ENCODE assay signal across 11 cellular contexts in the genomic region with DNA sequence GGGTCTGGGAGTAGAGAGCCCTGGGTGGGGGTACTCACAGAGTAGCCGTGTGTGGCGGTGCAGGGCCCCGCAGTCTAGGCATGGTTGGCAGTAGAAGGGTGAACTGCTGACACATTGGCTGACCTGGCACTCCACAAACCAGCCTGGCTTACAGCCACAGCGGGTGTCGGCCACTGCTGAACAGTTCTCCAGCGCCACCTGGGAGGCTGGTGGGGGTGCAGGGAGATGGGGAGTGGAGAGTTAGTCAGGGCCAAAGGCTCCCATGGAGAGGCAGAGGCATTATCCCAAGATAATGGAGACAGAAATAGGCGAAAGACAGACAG. TPM values are rescaled to one million over a fixed set of nuclear protein-coding genes. Genes with fewer than 3 reads are reported as not detected.
DNase-seq lines count a peak whose midpoint lies in the region; ATAC-seq and TF ChIP-seq lines count a peak whose summit lies in the region.
"Had no signal": no experiment of that assay in that cellular context is flagged by ENCODE, and none has a peak within 500 bp of the region (broad histone marks: within the 10 kb centered on the region; RNA-seq: fewer than 3 reads in every experiment).

No MANE protein-coding gene starts in this region.

- TF ChIP-seq CTCF in liver (IDR thresholded peaks at IDR 0.05; ENCODE audit: low read depth, low read length, missing input control) = peak; percentile 58
- no peak for TF ChIP-seq CTCF in coronary artery (IDR thresholded peaks at IDR 0.05)

- peaks cover 25 to 74% (median 47%) of the 10 kb centered on the region in 4 donors for H3K4me1 Mint-ChIP-seq in CD4-positive, alpha-beta memory T cell
- H3K4me1 Mint-ChIP-seq in activated T-helper 17 cell treated with anti-CD3 and anti-CD28 coated beads, Interleukin-2, amount 50 U/mL, for 72 hours = peaks cover 26% of the 10 kb centered on the region

- no peaks in the 10 kb centered on the region for H3K27me3 Mint-ChIP-seq in CD4-positive, alpha-beta memory T cell
- H3K27me3 Mint-ChIP-seq in activated T-helper 17 cell treated with anti-CD3 and anti-CD28 coated beads, Interleukin-2, amount 50 U/mL, for 72 hours = no peaks in the 10 kb centered on the region

- CTCF ChIA-PET in CD4-positive, alpha-beta memory T cell (lab: Charles Lee; ENCODE audit: partially characterized antibody) = interaction anchor here (1.3 to 6.6 kb wide), 10 partner anchors 10 to 217 kb away, joined by 3 to 53 read pairs (median 4); partner anchors contain the start of gene HES2

- peak in 4 of 5 donors; percentile 25 to 65 (median 44) for DNase-seq in CD4-positive, alpha-beta memory T cell
- DNase-seq in NCI-H2196 treated with DMSO at 0.1 percent for 48 hours (lab: John Stamatoyannopoulos, UW; ENCODE audit: unreplicated experiment) (peak; percentile 63), DMS79 (lab: John Stamatoyannopoulos, UW) (no peak), coronary artery (ENCODE audit: low spot score) (no peak), GM19240 (ENCODE audit: insufficient read length, low spot score) (no peak), Kasumi-1 (lab: John Stamatoyannopoulos, UW) (no peak)
- DNase-seq: DMS153, testis had no signal

- peaks cover 23 to 43% of the 10 kb centered on the region in 2 donors for H3K36me3 Mint-ChIP-seq in CD4-positive, alpha-beta memory T cell
- H3K36me3 Mint-ChIP-seq in activated T-helper 17 cell treated with anti-CD3 and anti-CD28 coated beads, Interleukin-2, amount 50 U/mL, for 72 hours (ENCODE audit: low read depth) = peaks cover 56% of the 10 kb centered on the region

- H3K4me1 ChIP-seq in CD4-positive, alpha-beta memory T cell (ENCODE audit: insufficient read depth, low read length) = peaks cover 60% of the 10 kb centered on the region
- H3K4me1 ChIP-seq in liver (ENCODE audit: control insufficient read depth in 4 of 4, insufficient read depth in 4 of 4, low read length in 3 of 4) = peaks cover 0 to 20% (median 8%) of the 10 kb centered on the region in 4 donors
- H3K4me1 ChIP-seq: testis had no signal

- H3K27ac ChIP-seq in CD4-positive, alpha-beta memory T cell (ENCODE audit: low read depth, low read length) = peak overlapping the region; percentile 95
- H3K27ac ChIP-seq in liver (ENCODE audit: low read depth in 1 of 2, low read length in 2 of 2) = peak overlapping the region in 1 of 2 donors; percentile 48
- H3K27ac ChIP-seq in coronary artery = no peak overlapping the region
- H3K27ac ChIP-seq: testis had no signal

- H3K27ac Mint-ChIP-seq in CD4-positive, alpha-beta memory T cell = peak overlapping the region; percentile 97 to 100 (median 97)
- H3K27ac Mint-ChIP-seq in activated T-helper 17 cell treated with anti-CD3 and anti-CD28 coated beads, Interleukin-2, amount 50 U/mL, for 72 hours = peak overlapping the region; percentile 92

- no peaks in the 10 kb centered on the region for H3K9me3 Mint-ChIP-seq in CD4-positive, alpha-beta memory T cell
- H3K9me3 Mint-ChIP-seq in activated T-helper 17 cell treated with anti-CD3 and anti-CD28 coated beads, Interleukin-2, amount 50 U/mL, for 72 hours = no peaks in the 10 kb centered on the region

- POLR2A ChIA-PET in CD4-positive, alpha-beta memory T cell (lab: Charles Lee; ENCODE audit: partially characterized antibody) = interaction anchor here (1.4 to 18.2 kb wide), 5 partner anchors 11 to 139 kb away, joined by 3 to 390 read pairs (median 12); partner anchors contain the start of gene KLHL21

- peaks cover 31% of the 10 kb centered on the region for H3K36me3 ChIP-seq in CD4-positive, alpha-beta memory T cell (ENCODE audit: insufficient read depth, low read length)
- H3K36me3 ChIP-seq in liver (ENCODE audit: control insufficient read depth in 4 of 4, insufficient read depth in 3 of 4, low read depth in 1 of 4, low read length in 3 of 4) = peaks cover 0 to 3% (median 1%) of the 10 kb centered on the region in 4 donors

- ATAC-seq in activated T-helper 17 cell treated with anti-CD3 and anti-CD28 coated beads, Interleukin-2, amount 50 U/mL, for 72 hours (replicated peaks) = peak; percentile 50

- peak; percentile 82 to 83 for TF ChIP-seq RAD21 in liver (IDR thresholded peaks at IDR 0.05)

- 32% methylated on average over 7 of the region's 7 CpGs for WGBS in liver

- H3K27me3 ChIP-seq in CD4-positive, alpha-beta memory T cell (ENCODE audit: insufficient read depth, low read length) = no peaks in the 10 kb centered on the region
- no peaks in the 10 kb centered on the region for H3K27me3 ChIP-seq in liver (ENCODE audit: control insufficient read depth in 4 of 4, insufficient read depth in 4 of 4, low read length in 3 of 4)
- H3K27me3 ChIP-seq: testis had no signal

- H3K4me3 ChIP-seq in CD4-positive, alpha-beta memory T cell (ENCODE audit: low read length in 2 of 2) = peak overlapping the region; percentile 79 to 85
- H3K4me3 ChIP-seq in liver (ENCODE audit: low read depth in 1 of 3, low read length in 3 of 3) (no peak overlapping the region), coronary artery (no peak overlapping the region)
- H3K4me3 ChIP-seq: testis had no signal

- peak overlapping the region in 1 of 2 donors; percentile 14 for H3K9ac ChIP-seq in liver (ENCODE audit: low read depth in 1 of 2, low read length in 2 of 2)

- H3K4me3 Mint-ChIP-seq in CD4-positive, alpha-beta memory T cell = peak overlapping the region; percentile 88 to 99 (median 94)
- H3K4me3 Mint-ChIP-seq in activated T-helper 17 cell treated with anti-CD3 and anti-CD28 coated beads, Interleukin-2, amount 50 U/mL, for 72 hours = peak overlapping the region; percentile 97
- H3K4me3 Mint-ChIP-seq: brain had no signal

- intact Hi-C loops in CD4-positive, alpha-beta memory T cell (cut with micrococcal nuclease) = loop anchor here (10.0 kb wide), 1 partner anchor 320 kb away; the partner anchor contains the start of gene CAMTA1

- H3K9me3 ChIP-seq in CD4-positive, alpha-beta memory T cell (ENCODE audit: control insufficient read depth in 1 of 2, low read length in 2 of 2) = no peaks in the 10 kb centered on the region
- no peaks in the 10 kb centered on the region for H3K9me3 ChIP-seq in liver (ENCODE audit: control insufficient read depth in 4 of 4, low read length in 3 of 4)
- H3K9me3 ChIP-seq: testis had no signal

TF ChIP-seq in liver, 16 proteins besides CTCF, POLR2A, EP300 and RAD21:
- TF ChIP-seq RXRA (IDR thresholded peaks at IDR 0.05) (peak; percentile 63 to 65), FOXA1 (IDR thresholded peaks at IDR 0.05) (no peak), HNF4A (conservative IDR thresholded peaks at IDR 0.05) (peak in 1 of 2 donors; percentile 20), SP1 (IDR thresholded peaks at IDR 0.05) (peak; percentile 29), EGR1 (IDR thresholded peaks at IDR 0.05; ENCODE audit: low read depth in 2 of 2) (no peak)
TF ChIP-seq in liver: peak in this region for 3.

RNA-seq across cellular contexts. Expression of gene TNFRSF25, which starts 1.5 kb away (rescaled TPM):
- 100 to 1,000 TPM; 392 to 415 TPM for total RNA-seq in CD4-positive, alpha-beta memory T cell
- polyA plus RNA-seq in CD4-positive, alpha-beta memory T cell = 10 to 100 TPM; 28.9 to 60.7 TPM
- total RNA-seq in activated T-helper 17 cell treated with anti-CD3 and anti-CD28 coated beads, Interleukin-2, amount 50 U/mL, for 72 hours = 100 to 1,000 TPM; 132 to 199 TPM
- total RNA-seq in liver = 1 to 10 TPM; 2.2 to 2.6 TPM
- polyA plus RNA-seq in liver = 1 to 10 TPM in 1 of 2 donors, under 1 TPM in 1; 0.78 to 1.9 TPM

RNA-seq across cellular contexts. Expression of gene PLEKHG5, which starts 27.0 kb away (rescaled TPM):
- total RNA-seq in CD4-positive, alpha-beta memory T cell = 10 to 100 TPM; 10.4 to 11.8 TPM
- polyA plus RNA-seq in CD4-positive, alpha-beta memory T cell = 1 to 10 TPM; 1.7 to 2.0 TPM
- total RNA-seq in activated T-helper 17 cell treated with anti-CD3 and anti-CD28 coated beads, Interleukin-2, amount 50 U/mL, for 72 hours = 1 to 10 TPM; 3.2 to 3.8 TPM
- total RNA-seq in liver = 1 to 10 TPM; 1.4 to 1.9 TPM
- polyA plus RNA-seq in liver = under 1 TPM; 0.28 to 0.81 TPM

RNA-seq across cellular contexts. Expression of gene ESPN, which starts 39.9 kb away (rescaled TPM):
- total RNA-seq in CD4-positive, alpha-beta memory T cell = 10 to 100 TPM; 10.9 to 13.5 TPM
- 1 to 10 TPM in 1 of 2 donors, under 1 TPM in 1; 0.48 to 1.8 TPM for polyA plus RNA-seq in CD4-positive, alpha-beta memory T cell
- 1 to 10 TPM in 1 of 2 donors, under 1 TPM in 1; 0.71 to 3.5 TPM for total RNA-seq in activated T-helper 17 cell treated with anti-CD3 and anti-CD28 coated beads, Interleukin-2, amount 50 U/mL, for 72 hours
- 10 to 100 TPM; 61.5 to 66.1 TPM for total RNA-seq in liver
- polyA plus RNA-seq in liver = 100 to 1,000 TPM in 1 of 2 donors, 10 to 100 TPM in 1; 70.3 to 103 TPM

RNA-seq across cellular contexts. Expression of gene HES2, which starts 44.8 kb away (rescaled TPM):
- not detected for total RNA-seq in CD4-positive, alpha-beta memory T cell
- polyA plus RNA-seq in CD4-positive, alpha-beta memory T cell = not detected
- under 1 TPM; 0.17 to 0.37 TPM for total RNA-seq in activated T-helper 17 cell treated with anti-CD3 and anti-CD28 coated beads, Interleukin-2, amount 50 U/mL, for 72 hours
- total RNA-seq in liver = not detected
- polyA plus RNA-seq in liver = under 1 TPM in 1 of 2 donors, not detected in 1; 0.10 TPM

Comparison
In these comparisons a context has a peak if more than half of its experiments do, and no peak if none do; other contexts are left out.
1. DNase-seq: peak in CD4-positive, alpha-beta memory T cell (4 of 5) and NCI-H2196 treated with DMSO at 0.1 percent for 48 hours (single experiment); none in DMS79 (single experiment), coronary artery (single experiment), GM19240 (single experiment) and Kasumi-1 (0 of 2).
2. H3K4me3 ChIP-seq: peak in CD4-positive, alpha-beta memory T cell (2 of 2); none in liver (0 of 3) and coronary artery (single experiment).
3. RNA of gene TNFRSF25, which starts 1.5 kb away (total RNA-seq): 392 to 415 TPM in CD4-positive, alpha-beta memory T cell and 132 to 199 TPM in activated T-helper 17 cell treated with anti-CD3 and anti-CD28 coated beads, Interleukin-2, amount 50 U/mL, for 72 hours; 2.2 to 2.6 TPM in liver; every median in the first group is over 10 times any median in the second.
4. RNA of gene ESPN, which starts 39.9 kb away (total RNA-seq): 61.5 to 66.1 TPM in liver; 10.9 to 13.5 TPM in CD4-positive, alpha-beta memory T cell and 0.71 to 3.5 TPM in activated T-helper 17 cell treated with anti-CD3 and anti-CD28 coated beads, Interleukin-2, amount 50 U/mL, for 72 hours; every median in the first group is over 4 times any median in the second.